Comparison of ENCODE assay signal across 8 cellular contexts in the genomic region with DNA sequence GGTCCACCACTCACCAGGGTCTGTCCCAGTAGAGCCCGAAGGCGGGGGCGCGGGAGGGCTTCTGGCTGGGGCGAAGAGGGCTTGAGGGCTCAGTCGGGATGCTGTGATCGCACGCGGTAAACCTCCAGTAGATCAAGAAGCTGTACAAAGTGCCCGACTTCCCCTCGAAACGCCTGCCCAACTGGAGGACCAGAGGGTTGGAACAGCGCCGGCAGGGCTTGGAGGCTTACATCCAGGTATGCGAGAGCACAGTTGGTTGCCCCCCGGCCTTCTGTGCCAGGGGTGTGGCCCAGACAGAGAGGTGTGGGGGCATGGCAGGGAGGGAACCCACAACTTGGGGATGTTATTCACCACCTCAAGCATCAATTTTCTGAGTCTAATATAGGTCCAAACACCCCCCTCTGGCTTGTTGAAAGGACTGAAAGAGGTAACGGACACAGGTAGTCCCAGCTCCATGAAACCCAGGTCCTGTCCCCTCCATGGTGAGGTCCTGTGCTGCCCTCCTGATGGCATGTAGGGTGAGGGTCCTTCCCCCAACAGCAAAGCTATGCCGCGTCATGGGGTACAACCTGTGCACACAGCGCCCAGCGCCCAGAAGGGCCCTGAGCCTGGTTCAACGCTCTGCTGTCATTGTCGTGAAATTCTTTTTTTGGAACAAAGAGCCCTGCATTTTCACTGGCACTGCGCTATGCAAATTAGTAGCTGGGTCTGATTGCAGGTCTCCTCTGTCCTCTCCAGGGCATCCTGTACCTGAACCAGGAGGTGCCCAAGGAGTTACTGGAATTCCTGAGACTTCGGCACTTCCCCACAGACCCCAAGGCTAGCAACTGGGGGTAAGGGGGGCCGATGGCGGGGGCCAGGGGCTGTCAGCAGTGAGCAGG. TPM values are rescaled to one million over a fixed set of nuclear protein-coding genes. Genes with fewer than 3 reads are reported as not detected.
DNase-seq lines count a peak whose midpoint lies in the region.

No MANE protein-coding gene starts in this region.

- no peaks in the 10 kb centered on the region for H3K27me3 ChIP-seq in HAP-1 (ENCODE audit: low read depth)

- H3K27ac ChIP-seq in SK-N-MC (no peak overlapping the region), skin epidermis (peak overlapping the region in 1 of 21 experiments; percentile 0)

- peak overlapping the region; percentile 45 for H3K4me3 Mint-ChIP-seq in activated CD4-positive, alpha-beta T cell treated with anti-CD3 and anti-CD28 coated beads, Interleukin-2, amount 10 ng/mL, durations not matched to agents 7 days and 5 days

- H3K36me3 ChIP-seq in HAP-1 (replicated peaks) = peaks cover 41% of the 10 kb centered on the region
- peaks cover 20% of the 10 kb centered on the region for H3K36me3 ChIP-seq in SK-N-MC (ENCODE audit: insufficient read depth, low read length)

- no peaks in the 10 kb centered on the region for H3K9me3 Mint-ChIP-seq in activated CD4-positive, alpha-beta T cell treated with anti-CD3 and anti-CD28 coated beads, Interleukin-2, amount 10 ng/mL, durations not matched to agents 7 days and 5 days

- no peak overlapping the region for H3K9ac ChIP-seq in SK-N-MC (ENCODE audit: insufficient read length)

- H3K4me3 ChIP-seq in HAP-1 (peak overlapping the region; percentile 83), SK-N-MC (peak overlapping the region; percentile 74), skin epidermis (peak overlapping the region; percentile 16 to 44 (median 37))

- H3K36me3 Mint-ChIP-seq in activated CD4-positive, alpha-beta T cell treated with anti-CD3 and anti-CD28 coated beads, Interleukin-2, amount 10 ng/mL, durations not matched to agents 7 days and 5 days (ENCODE audit: low read depth) = peaks cover 13% of the 10 kb centered on the region

- no peaks in the 10 kb centered on the region for H3K9me3 ChIP-seq in HAP-1
- no peaks in the 10 kb centered on the region for H3K9me3 ChIP-seq in SK-N-MC (ENCODE audit: low read depth, low read length)

- H3K4me1 Mint-ChIP-seq in activated CD4-positive, alpha-beta T cell treated with anti-CD3 and anti-CD28 coated beads, Interleukin-2, amount 10 ng/mL, durations not matched to agents 7 days and 5 days = peaks cover 32% of the 10 kb centered on the region

- H3K4me1 ChIP-seq in HAP-1 = peaks cover 14% of the 10 kb centered on the region

- peak overlapping the region; percentile 46 for H3K27ac Mint-ChIP-seq in activated CD4-positive, alpha-beta T cell treated with anti-CD3 and anti-CD28 coated beads, Interleukin-2, amount 10 ng/mL, durations not matched to agents 7 days and 5 days

- CTCF ChIA-PET in activated CD4-positive, alpha-beta T cell treated with anti-CD3 and anti-CD28 coated beads, Interleukin-2, amount 10 ng/mL, durations not matched to agents 7 days and 5 days (lab: Charles Lee) = interaction anchor here (0.5 to 8.5 kb wide), 11 partner anchors 9 to 543 kb away, joined by 3 to 60 read pairs (median 5); partner anchors contain the start of gene PPIB

- no peak for DNase-seq in activated CD4-positive, alpha-beta T cell treated with anti-CD3 and anti-CD28 coated beads, Interleukin-2, amount 10 ng/mL, durations not matched to agents 7 days and 5 days
- DNase-seq in activated CD4-positive, alpha-beta T cell treated with anti-CD3 and anti-CD28 coated beads for 1 hour = no peak
- DNase-seq in HAP-1 (ENCODE audit: low spot score in 2 of 2) = peak in 1 of 2 experiments; percentile 69
- no peak for DNase-seq in SK-N-MC (ENCODE audit: low read depth, low spot score)
- DNase-seq in germinal center (ENCODE audit: low spot score) = peak; percentile 76
- no peak for DNase-seq in activated gamma-delta T cell (lab: John Stamatoyannopoulos, UW)
- no peak for DNase-seq in SKM-1 treated with dmso at 0.1 percent for 144 hours (lab: John Stamatoyannopoulos, UW; ENCODE audit: unreplicated experiment)

- in situ Hi-C loops in HAP-1 (cut with MboI; ENCODE audit: low sequenced_read_pairs) = no loop called here

- POLR2A ChIA-PET in activated CD4-positive, alpha-beta T cell treated with anti-CD3 and anti-CD28 coated beads, Interleukin-2, amount 10 ng/mL, durations not matched to agents 7 days and 5 days (lab: Charles Lee) = interaction anchor here (0.9 kb wide), 1 partner anchor 10 kb away, joined by 4 read pairs; the partner anchor contains the start of gene PPIB

- peaks cover 3% of the 10 kb centered on the region for H3K27me3 Mint-ChIP-seq in activated CD4-positive, alpha-beta T cell treated with anti-CD3 and anti-CD28 coated beads, Interleukin-2, amount 10 ng/mL, durations not matched to agents 7 days and 5 days

RNA-seq across cellular contexts. Expression of gene SNX22, which starts 1.2 kb away (rescaled TPM):
- under 1 TPM; 0.50 to 0.60 TPM for total RNA-seq in activated CD4-positive, alpha-beta T cell treated with anti-CD3 and anti-CD28 coated beads, Interleukin-2, amount 10 ng/mL, durations not matched to agents 7 days and 5 days

RNA-seq across cellular contexts. Expression of gene PPIB, which starts 10.1 kb away (rescaled TPM):
- 100 to 1,000 TPM; 347 to 380 TPM for total RNA-seq in activated CD4-positive, alpha-beta T cell treated with anti-CD3 and anti-CD28 coated beads, Interleukin-2, amount 10 ng/mL, durations not matched to agents 7 days and 5 days

RNA-seq across cellular contexts. Expression of gene SNX1, which starts 57.0 kb away (rescaled TPM):
- total RNA-seq in activated CD4-positive, alpha-beta T cell treated with anti-CD3 and anti-CD28 coated beads, Interleukin-2, amount 10 ng/mL, durations not matched to agents 7 days and 5 days = 100 to 1,000 TPM; 122 to 125 TPM

RNA-seq across cellular contexts. Expression of gene CIAO2A, which starts 59.1 kb away (rescaled TPM):
- total RNA-seq in activated CD4-positive, alpha-beta T cell treated with anti-CD3 and anti-CD28 coated beads, Interleukin-2, amount 10 ng/mL, durations not matched to agents 7 days and 5 days = 10 to 100 TPM; 67.3 to 77.7 TPM
